ENCODE assay signal across 9 cellular contexts in the genomic region with DNA sequence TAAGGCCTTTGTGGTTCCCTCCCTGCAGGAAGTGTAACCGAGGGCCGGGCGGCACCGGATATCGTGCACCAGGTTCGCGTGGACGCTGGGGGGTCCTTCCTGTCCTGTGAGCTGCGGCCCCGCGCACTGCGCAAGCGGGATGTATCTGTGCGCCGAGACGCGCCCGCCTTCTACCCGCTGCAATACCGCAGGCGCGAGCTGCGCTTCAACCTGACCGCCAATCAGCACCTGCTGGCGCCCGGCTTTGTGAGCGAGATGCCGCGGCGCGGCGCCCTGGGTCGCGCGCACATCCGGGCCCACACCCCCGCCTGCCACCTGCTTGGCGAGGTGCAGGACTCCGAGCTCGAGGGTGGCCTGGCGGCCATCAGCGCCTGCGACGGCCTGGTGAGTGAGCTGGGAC. TPM values are rescaled to one million over a fixed set of nuclear protein-coding genes. Genes with fewer than 3 reads are reported as not detected.
DNase-seq lines count a peak whose midpoint lies in the region; ATAC-seq and TF ChIP-seq lines count a peak whose summit lies in the region.
"Had no signal": no experiment of that assay in that cellular context is flagged by ENCODE, and none has a peak within 500 bp of the region (broad histone marks: within the 10 kb centered on the region; RNA-seq: fewer than 3 reads in every experiment).

No MANE protein-coding gene starts in this region.

- H3K27ac ChIP-seq in CD4-positive, alpha-beta T cell (ENCODE audit: low read depth, low read length), result no peak overlapping the region
- H3K27ac ChIP-seq in body of pancreas, result no peak overlapping the region

- 40 to 50% methylated on average over 14 to 44 of the region's 44 CpGs for WGBS in body of pancreas, 2 donors

- H3K27ac Mint-ChIP-seq in CD4-positive, alpha-beta T cell, result peak overlapping the region; percentile 69

- H3K36me3 Mint-ChIP-seq in CD4-positive, alpha-beta T cell (ENCODE audit: low read depth), result no peaks in the 10 kb centered on the region

- TF ChIP-seq CTCF in CD4-positive, alpha-beta T cell (IDR thresholded peaks at IDR 0.05), result no peak
- TF ChIP-seq CTCF in body of pancreas (IDR thresholded peaks at IDR 0.05), result no peak

- H3K27me3 Mint-ChIP-seq in CD4-positive, alpha-beta T cell, result no peaks in the 10 kb centered on the region

- in situ Hi-C loops in G401 (cut with HindIII; ENCODE audit: low sequenced_read_pairs), result no loop called here

- peak overlapping the region; percentile 25 for H3K4me3 Mint-ChIP-seq in CD4-positive, alpha-beta T cell
- H3K4me3 Mint-ChIP-seq: neural crest cell had no signal

- peak; percentile 94 for ATAC-seq in CD4-positive, alpha-beta T cell (ENCODE audit: poor library complexity)
- ATAC-seq in body of pancreas, result peak; percentile 21
- no peak for ATAC-seq in GM21515 (IDR thresholded peaks at IDR 0.05; ENCODE audit: unreplicated experiment)

- no peaks in the 10 kb centered on the region for H3K9me3 ChIP-seq in CD4-positive, alpha-beta T cell (ENCODE audit: control insufficient read depth, low read length)
- no peaks in the 10 kb centered on the region for H3K9me3 ChIP-seq in body of pancreas

- POLR2A ChIA-PET in CD4-positive, alpha-beta T cell (lab: Charles Lee), result interaction anchor here (0.6 to 1.7 kb wide), 4 partner anchors 10 to 38 kb away, joined by 3 to 10 read pairs (median 4); a partner anchor contains a TSS

- no peaks in the 10 kb centered on the region for H3K9me3 Mint-ChIP-seq in CD4-positive, alpha-beta T cell
- H3K9me3 Mint-ChIP-seq: neural crest cell had no signal

- CTCF ChIA-PET in CD4-positive, alpha-beta T cell (lab: Charles Lee), result no interaction called here

- peaks cover 27% of the 10 kb centered on the region for H3K4me1 Mint-ChIP-seq in CD4-positive, alpha-beta T cell (ENCODE audit: low read depth)

- H3K4me3 ChIP-seq in body of pancreas, result no peak overlapping the region

- intact Hi-C loops in CD4-positive, alpha-beta T cell (cut with DNase I, micrococcal nuclease), result no loop called here
- intact Hi-C loops in body of pancreas (cut with DNase I), result no loop called here

- H3K4me1 ChIP-seq in body of pancreas, result no peaks in the 10 kb centered on the region

- TF ChIP-seq POLR2A in body of pancreas (IDR thresholded peaks at IDR 0.05), result no peak

- peak; percentile 35 to 72 (median 58) for DNase-seq in CD4-positive, alpha-beta T cell
- peak; percentile 48 to 55 for DNase-seq in activated CD4-positive, alpha-beta T cell treated with anti-CD3 and anti-CD28 coated beads, Interleukin-2, amount 50 U/mL, for 48 hours
- DNase-seq in body of pancreas (peak in 1 of 4 donors; percentile 14), G401 (ENCODE audit: low spot score) (no peak), Kasumi-1 (lab: John Stamatoyannopoulos, UW) (no peak), cortex of kidney (lab: John Stamatoyannopoulos, UW) (no peak)
- DNase-seq in stimulated activated CD4-positive, alpha-beta T cell treated with anti-CD3 and anti-CD28 coated beads, Interleukin-15, amount 100 ng/mL, for 48 hours (ENCODE audit: low read depth in 2 of 2), result peak; percentile 17 to 43

- no peaks in the 10 kb centered on the region for H3K27me3 ChIP-seq in CD4-positive, alpha-beta T cell (ENCODE audit: control insufficient read depth, insufficient read depth, low read length)
- no peaks in the 10 kb centered on the region for H3K27me3 ChIP-seq in body of pancreas

- no peaks in the 10 kb centered on the region for H3K36me3 ChIP-seq in body of pancreas (replicated peaks in 1 of 2; ENCODE audit: insufficient read depth in 1 of 2, low read depth in 2 of 2)

RNA-seq across cellular contexts. Expression of a gene that starts 35.9 kb away (rescaled TPM):
- total RNA-seq in CD4-positive, alpha-beta T cell, result 10 to 100 TPM; 11.1 to 14.9 TPM
- 1 to 10 TPM in 1 of 2 donors, under 1 TPM in 1; 0.26 to 1.3 TPM for total RNA-seq in body of pancreas
- 1.2 TPM in 1 of 2 replicates, not detected in the other for total RNA-seq in G401 (2014; rRNA removed; shearing (Covaris generic))

RNA-seq across cellular contexts. Expression of a gene that starts 36.0 kb away (rescaled TPM):
- 1 to 10 TPM; 7.1 to 7.8 TPM for total RNA-seq in CD4-positive, alpha-beta T cell
- total RNA-seq in body of pancreas, result 10 to 100 TPM; 11.2 to 33.0 TPM
- 11.8 and 14.3 TPM in 2 replicates for total RNA-seq in G401 (2014; rRNA removed; shearing (Covaris generic))

RNA-seq across cellular contexts. Expression of a gene that starts 50.8 kb away (rescaled TPM):
- total RNA-seq in CD4-positive, alpha-beta T cell, result 1 to 10 TPM in 1 of 2 experiments, under 1 TPM in 1; 0.93 to 1.1 TPM
- 10 to 100 TPM in 1 of 2 donors, 1 to 10 TPM in 1; 2.9 to 10.2 TPM for total RNA-seq in body of pancreas
- 0.47 and 0.98 TPM in 2 replicates for total RNA-seq in G401 (2014; rRNA removed; shearing (Covaris generic))

Comparison
In these comparisons a context has a peak if more than half of its experiments do, and no peak if none do; other contexts are left out.
1. DNase-seq: peak in CD4-positive, alpha-beta T cell (10 of 10), activated CD4-positive, alpha-beta T cell treated with anti-CD3 and anti-CD28 coated beads, Interleukin-2, amount 50 U/mL, for 48 hours (2 of 2) and stimulated activated CD4-positive, alpha-beta T cell treated with anti-CD3 and anti-CD28 coated beads, Interleukin-15, amount 100 ng/mL, for 48 hours (2 of 2); none in G401 (single experiment), Kasumi-1 (0 of 2) and cortex of kidney (single experiment).